Comparison of ENCODE assay signal across 26 cellular contexts in the genomic region with DNA sequence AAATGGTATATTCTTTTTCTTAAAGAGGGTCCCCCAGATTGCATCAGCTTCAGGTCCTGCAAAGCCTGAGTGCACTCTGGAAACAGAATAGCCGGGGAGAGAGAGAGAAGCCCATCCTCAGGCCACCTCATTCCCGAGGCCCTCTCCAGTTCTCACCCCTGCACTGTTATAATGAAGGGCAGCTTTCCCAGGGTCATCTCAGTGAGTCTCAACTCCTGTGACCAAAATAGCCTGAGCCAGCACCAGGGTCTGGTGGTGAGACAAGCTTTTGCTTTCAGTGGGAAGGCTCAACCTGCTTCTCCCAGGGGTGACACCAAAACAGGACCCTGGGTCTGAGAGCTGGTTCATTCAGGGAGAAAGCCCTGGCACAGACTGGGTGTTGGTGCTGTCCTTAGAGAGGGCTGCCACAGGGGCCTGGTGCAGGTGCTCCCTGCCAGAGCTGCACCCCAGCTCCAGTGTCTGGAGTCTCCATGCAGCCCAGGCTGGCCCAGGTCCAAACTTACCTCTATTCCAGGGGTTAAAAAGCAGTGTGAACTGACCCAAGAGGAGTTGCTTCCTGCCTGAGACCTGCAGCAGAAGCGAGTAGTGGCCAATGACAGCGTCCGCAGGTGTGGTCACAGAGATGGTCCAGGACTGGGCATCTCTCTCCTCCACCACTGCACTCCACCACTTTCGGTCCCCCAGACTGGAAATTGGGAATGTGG. TPM values are rescaled to one million over a fixed set of nuclear protein-coding genes. Genes with fewer than 3 reads are reported as not detected.
DNase-seq lines count a peak whose midpoint lies in the region; ATAC-seq, FAIRE-seq and TF ChIP-seq lines count a peak whose summit lies in the region.
"Had no signal": no experiment of that assay in that cellular context is flagged by ENCODE, and none has a peak within 500 bp of the region (broad histone marks: within the 10 kb centered on the region; RNA-seq: fewer than 3 reads in every experiment).

No MANE protein-coding gene starts in this region.

- no CpG with 5 or more reads among the region's 6 CpGs for WGBS in IMR-90 (ENCODE audit: extremely low coverage in 2 of 2, insufficient read length in 1 of 2), 2 experiments
- WGBS in H1 (ENCODE audit: extremely low coverage in 1 of 2, insufficient coverage in 1 of 2, insufficient read length in 1 of 2, insufficient replicate concordance in 2 of 2, low coverage in 1 of 2, low lambda C conversion rate in 2 of 2, missing lambda C conversion rate in 1 of 2), 2 experiments = 85% methylated on average over 6 of the region's 6 CpGs; no CpG with 5 or more reads in 1 of the 2 experiments
- no CpG with 5 or more reads among the region's 6 CpGs for WGBS in neuronal stem cell (ENCODE audit: extremely low coverage in 2 of 2, insufficient read length in 2 of 2, insufficient replicate concordance in 1 of 2), 2 donors

- H3K4me2 ChIP-seq in IMR-90 (ENCODE audit: low read depth, low read length) = no peak overlapping the region
- H3K4me2 ChIP-seq in H1 (ENCODE audit: insufficient read depth in 1 of 2, low read depth in 2 of 2, low read length in 2 of 2) = no peak overlapping the region
- H3K4me2 ChIP-seq in neuronal stem cell (ENCODE audit: insufficient read depth, low read length, poor library complexity, severe bottlenecking) = no peak overlapping the region

- H3K79me2 ChIP-seq in H1 (ENCODE audit: control insufficient read depth in 1 of 2, insufficient read depth in 2 of 2, low read length in 2 of 2) = no peaks in the 10 kb centered on the region

- H3K18ac ChIP-seq in IMR-90 (ENCODE audit: low read depth, low read length) = no peak overlapping the region
- H3K18ac ChIP-seq in H1 (ENCODE audit: extremely low read depth, low read length) = no peak overlapping the region
- peak overlapping the region; percentile 7 for H3K18ac ChIP-seq in neuronal stem cell (ENCODE audit: low read length)

- H3K23ac ChIP-seq in IMR-90 (ENCODE audit: low read depth, low read length) (no peak overlapping the region), H1 (ENCODE audit: insufficient read length) (no peak overlapping the region), neuronal stem cell (ENCODE audit: low read depth, low read length, poor library complexity) (no peak overlapping the region)

- no peak overlapping the region for H4K8ac ChIP-seq in IMR-90 (ENCODE audit: low read depth in 2 of 2, low read length in 2 of 2)
- H4K8ac ChIP-seq in H1 (ENCODE audit: extremely low read depth, insufficient read depth, low read length) = no peak overlapping the region; the same call in 1 of the 2 replicates
- no peak overlapping the region for H4K8ac ChIP-seq in neuronal stem cell (ENCODE audit: low read depth, low read length)

- H2BK15ac ChIP-seq in IMR-90 (ENCODE audit: low read depth, low read length) = no peak overlapping the region
- H2BK15ac ChIP-seq in H1 (ENCODE audit: low read length) = 0 out of 2 replicates have a peak overlapping the region, but pooled peaks have one; percentile 72
- no peak overlapping the region for H2BK15ac ChIP-seq in neuronal stem cell (ENCODE audit: low read length)

- H3K27me3 ChIP-seq in IMR-90 (ENCODE audit: control insufficient read depth, insufficient read depth, low read length) (peaks cover 51% of the 10 kb centered on the region), H1 (replicated peaks in 1 of 4; ENCODE audit: control insufficient read depth in 3 of 4, extremely low read depth in 1 of 4, insufficient read depth in 3 of 4, low read length in 3 of 4) (peaks cover 0 to 2% (median 0%) of the 10 kb centered on the region in 4 experiments; a peak in 2 of 7 replicates), neuronal stem cell (ENCODE audit: control insufficient read depth in 3 of 3, insufficient read depth in 3 of 3, low read depth in 1 of 3, low read length in 3 of 3) (peaks cover 0 to 23% (median 0%) of the 10 kb centered on the region in 3 experiments), tibial artery (peaks cover 0 to 23% of the 10 kb centered on the region in 2 donors)

- DNase-seq in IMR-90 (no peak), H1 (ENCODE audit: low read depth in 1 of 2, low spot score in 2 of 2) (no peak), left ventricle myocardium superior (no peak), neuronal stem cell (ENCODE audit: low spot score) (no peak), posterior vena cava (ENCODE audit: low spot score) (no peak), tibial artery (no peak), NCI-H2029 treated with DMSO at 0.1 percent for 48 hours (lab: John Stamatoyannopoulos, UW) (no peak)
- DNase-seq: C1 segment of cervical spinal cord; CD8-positive, alpha-beta T cell; DMS79; EL; GDM1; GM23248; HCEC 1CT; NCI-H1105; NCI-H1436 treated with DMSO at 0.1 percent for 48 hours; NCI-H2029; NCI-H446 treated with DMSO at 0.1 percent for 48 hours; NCI-H526; NCI-H82; RPMI8226; SIG-M5 had no signal

- intact Hi-C loops in IMR-90 (cut with micrococcal nuclease) = no loop called here
- intact Hi-C loops in left ventricle myocardium superior (cut with micrococcal nuclease) = no loop called here
- intact Hi-C loops in posterior vena cava (cut with DNase I) = loop anchor here in 1 of 2 donors (5.0 kb wide), 1 partner anchor 593 kb away; no protein-coding TSS in a partner anchor
- intact Hi-C loops in tibial artery (cut with DNase I; ENCODE audit: low total_unique reads) = no loop called here

- H3K56ac ChIP-seq in IMR-90 (ENCODE audit: extremely low read depth, insufficient read depth, low read length) (no peak overlapping the region), H1 (replicated peaks; ENCODE audit: insufficient read length, low read depth, low read length) (no peak overlapping the region)

- H3K4me1 ChIP-seq in IMR-90 (ENCODE audit: control insufficient read depth, insufficient read depth, low read length) (no peaks in the 10 kb centered on the region), H1 (replicated peaks in 1 of 4; ENCODE audit: control insufficient read depth in 3 of 4, insufficient read depth in 4 of 4, low read length in 3 of 4) (peaks cover 0 to 3% (median 1%) of the 10 kb centered on the region in 4 experiments; a peak in 3 of 7 replicates), neuronal stem cell (ENCODE audit: control insufficient read depth in 2 of 2, insufficient read depth in 1 of 2, low read depth in 1 of 2, low read length in 2 of 2) (peaks cover 3% of the 10 kb centered on the region in 2 donors), tibial artery (no peaks in the 10 kb centered on the region)
- H3K4me1 ChIP-seq: Caco-2 had no signal

- no peak for TF ChIP-seq EP300 in H1 (IDR thresholded peaks at IDR 0.05; ENCODE audit: borderline replicate concordance in 1 of 2, low read depth in 2 of 2, low read length in 2 of 2)

- H3K9me1 ChIP-seq in IMR-90 (ENCODE audit: insufficient read depth, low read length) = no peaks in the 10 kb centered on the region

- H4K5ac ChIP-seq in IMR-90 (ENCODE audit: low read depth, low read length) = no peak overlapping the region
- no peak overlapping the region for H4K5ac ChIP-seq in H1 (ENCODE audit: insufficient read length, low read depth, low read length)

- BruUV-seq in IMR-90 (replicated peaks; lab: Mats Ljungman, UMichigan) = no TSS peak

- no peaks in the 10 kb centered on the region for H3K23me2 ChIP-seq in H1 (ENCODE audit: low read depth, low read length)

- TF ChIP-seq CTCF in IMR-90 (conservative IDR thresholded peaks at IDR 0.05; ENCODE audit: low read depth, low read length) (no peak), H1 (IDR thresholded peaks at IDR 0.05; ENCODE audit: control extremely low read depth in 1 of 3, insufficient read depth in 1 of 3, low read depth in 1 of 3, low read length in 3 of 3) (no peak), tibial artery (IDR thresholded peaks at IDR 0.05) (no peak)

- no peak overlapping the region for H2AK5ac ChIP-seq in IMR-90 (ENCODE audit: low read depth, low read length)
- no peak overlapping the region for H2AK5ac ChIP-seq in H1 (ENCODE audit: low read depth, low read length)
- H2AK5ac ChIP-seq in neuronal stem cell (ENCODE audit: low read depth, low read length) = no peak overlapping the region

- peak overlapping the region; percentile 29 for H2AFZ ChIP-seq in IMR-90 (replicated peaks; ENCODE audit: low read length, poor library complexity)
- H2AFZ ChIP-seq in H1 (ENCODE audit: low read length) = peak overlapping the region; percentile 48; the same call in 1 of the 2 replicates
- peak overlapping the region; percentile 1 for H2AFZ ChIP-seq in neuronal stem cell (ENCODE audit: low read length)
- H2AFZ ChIP-seq: GM23248 had no signal

- H3K14ac ChIP-seq in IMR-90 (replicated peaks; ENCODE audit: low read depth, low read length) = no peak overlapping the region
- no peak overlapping the region for H3K14ac ChIP-seq in H1 (ENCODE audit: insufficient read length)
- H3K14ac ChIP-seq in neuronal stem cell (ENCODE audit: low read length) = peak overlapping the region; percentile 32

- H2BK120ac ChIP-seq in IMR-90 (ENCODE audit: low read depth, low read length) (no peak overlapping the region), H1 (replicated peaks; ENCODE audit: low read depth, low read length) (no peak overlapping the region), neuronal stem cell (ENCODE audit: low read depth, low read length) (no peak overlapping the region)

- H3K27ac ChIP-seq in IMR-90 (ENCODE audit: insufficient read depth, low read length) (no peak overlapping the region), H1 (ENCODE audit: low read depth, low read length) (no peak overlapping the region), neuronal stem cell (replicated peaks; ENCODE audit: low read length) (no peak overlapping the region), tibial artery (no peak overlapping the region)
- H3K27ac ChIP-seq: GM23248, SK-N-MC had no signal

- no peak for TF ChIP-seq POLR2A in IMR-90 (IDR thresholded peaks at IDR 0.05; ENCODE audit: low read depth, low read length)
- no peak for TF ChIP-seq POLR2A in H1 (IDR thresholded peaks at IDR 0.05; ENCODE audit: control extremely low read depth in 1 of 2, low read depth in 2 of 2, low read length in 2 of 2)

- CTCF ChIA-PET in IMR-90 (lab: Yijun Ruan, JAX) (interaction anchor here (0.7 to 0.9 kb wide), 2 partner anchors 10 to 11 kb away, joined by 3 read pairs; no protein-coding TSS in a partner anchor), H1 (lab: Charles Lee; ENCODE audit: partially characterized antibody) (interaction anchor here (1.1 to 9.6 kb wide), 7 partner anchors 9 to 79 kb away, joined by 3 to 109 read pairs (median 14); no protein-coding TSS in a partner anchor)

- POLR2A ChIA-PET in IMR-90 (lab: Charles Lee; ENCODE audit: unreplicated experiment) (no interaction called here), H1 (lab: Charles Lee; ENCODE audit: partially characterized antibody) (interaction anchor here (0.9 kb wide), 1 partner anchor 18 kb away, joined by 4 read pairs; no protein-coding TSS in a partner anchor)

- in situ Hi-C loops in IMR-90 (cut with MboI; ENCODE audit: low sequenced_read_pairs) = no loop called here

- no peak overlapping the region for H2BK20ac ChIP-seq in IMR-90 (ENCODE audit: low read depth, low read length)
- H2BK20ac ChIP-seq in H1 (ENCODE audit: low read length) = no peak overlapping the region

- H2BK5ac ChIP-seq in IMR-90 (ENCODE audit: low read depth, low read length, poor library complexity, severe bottlenecking) (no peak overlapping the region), H1 (ENCODE audit: low read depth, low read length) (no peak overlapping the region), neuronal stem cell (ENCODE audit: low read length) (no peak overlapping the region)

- H3K4me3 ChIP-seq in IMR-90 (ENCODE audit: insufficient read depth, low read depth, low read length) (no peak overlapping the region), H1 (ENCODE audit: extremely low read depth in 1 of 4, insufficient read depth in 2 of 4, low read depth in 3 of 4, low read length in 4 of 4) (no peak overlapping the region), neuronal stem cell (ENCODE audit: low read length in 2 of 2) (no peak overlapping the region), tibial artery (no peak overlapping the region)
- H3K4me3 ChIP-seq: GM12878, GM23248, SK-N-MC had no signal

- FAIRE-seq in H1 (lab: Jason Lieb, UNC) = no peak
- FAIRE-seq: GM12878 had no signal

- H3K9ac ChIP-seq in IMR-90 (ENCODE audit: low read depth, low read length) (no peak overlapping the region), H1 (replicated peaks in 1 of 4; ENCODE audit: extremely low read depth in 1 of 4, low read depth in 3 of 4, low read length in 3 of 4) (no peak overlapping the region), neuronal stem cell (ENCODE audit: low read depth, low read length, poor library complexity) (no peak overlapping the region)
- H3K9ac ChIP-seq: GM23248 had no signal

- H4K20me1 ChIP-seq in IMR-90 (ENCODE audit: insufficient read depth, low read length) (no peaks in the 10 kb centered on the region), H1 (replicated peaks in 1 of 2; ENCODE audit: control insufficient read depth in 1 of 2, insufficient read depth in 2 of 2, low read length in 2 of 2) (no peaks in the 10 kb centered on the region)

- no peak overlapping the region for H3K4ac ChIP-seq in IMR-90 (ENCODE audit: low read depth, low read length)
- H3K4ac ChIP-seq in H1 (replicated peaks; ENCODE audit: insufficient read length, low read depth, low read length) = no peak overlapping the region
- no peak overlapping the region for H3K4ac ChIP-seq in neuronal stem cell (ENCODE audit: low read length)

- H3K79me1 ChIP-seq in IMR-90 (ENCODE audit: low read depth in 1 of 2, low read length in 2 of 2) (no peaks in the 10 kb centered on the region), H1 (ENCODE audit: low read depth, low read length) (no peaks in the 10 kb centered on the region; the same call in 1 of the 2 replicates), neuronal stem cell (ENCODE audit: low read depth, low read length) (no peaks in the 10 kb centered on the region)

- H2AK9ac ChIP-seq in IMR-90 (replicated peaks; ENCODE audit: low read depth, low read length, poor library complexity) = no peak overlapping the region

- dilution Hi-C loops in IMR-90 (cut with HindIII; ENCODE audit: low sequenced_read_pairs, unreplicated experiment) = no loop called here

- no peaks in the 10 kb centered on the region for H3K9me3 ChIP-seq in IMR-90 (ENCODE audit: control insufficient read depth, insufficient read depth, low read length)
- H3K9me3 ChIP-seq in H1 (ENCODE audit: insufficient read depth in 2 of 2, low read depth in 1 of 2, low read length in 1 of 2) = no peaks in the 10 kb centered on the region
- H3K9me3 ChIP-seq in neuronal stem cell (replicated peaks in 1 of 2; ENCODE audit: control insufficient read depth in 2 of 2, insufficient read depth in 1 of 2, low read depth in 1 of 2, low read length in 2 of 2) = no peaks in the 10 kb centered on the region
- H3K9me3 ChIP-seq in tibial artery = no peaks in the 10 kb centered on the region
- H3K9me3 ChIP-seq: Caco-2 had no signal

- H2BK12ac ChIP-seq in H1 (ENCODE audit: low read depth, low read length) (no peak overlapping the region), neuronal stem cell (ENCODE audit: low read length) (no peak overlapping the region)

- ATAC-seq in IMR-90 (ENCODE audit: low read depth) (no peak), left ventricle myocardium superior (peak; percentile 82)
- ATAC-seq: CD8-positive, alpha-beta T cell; GM12878 had no signal

- H4K91ac ChIP-seq in IMR-90 (ENCODE audit: insufficient read depth, low read depth, low read length) = no peak overlapping the region
- no peak overlapping the region for H4K91ac ChIP-seq in H1 (replicated peaks; ENCODE audit: insufficient read length, low read length)
- H4K91ac ChIP-seq in neuronal stem cell (ENCODE audit: low read depth, low read length, poor library complexity) = no peak overlapping the region

- TF ChIP-seq RAD21 in IMR-90 (IDR thresholded peaks at IDR 0.05; ENCODE audit: low read length) = no peak
- TF ChIP-seq RAD21 in H1 (IDR thresholded peaks at IDR 0.05 in 1 of 2, conservative IDR thresholded peaks at IDR 0.05 in 1 of 2; ENCODE audit: low read depth in 2 of 2, low read length in 2 of 2) = no peak

- no peaks in the 10 kb centered on the region for H3K36me3 ChIP-seq in IMR-90 (ENCODE audit: control insufficient read depth, insufficient read depth, low read length)
- no peaks in the 10 kb centered on the region for H3K36me3 ChIP-seq in H1 (ENCODE audit: control insufficient read depth in 2 of 4, insufficient read depth in 4 of 4, low read length in 3 of 4)
- H3K36me3 ChIP-seq in neuronal stem cell (replicated peaks in 1 of 2; ENCODE audit: control insufficient read depth in 2 of 2, insufficient read depth in 2 of 2, low read length in 2 of 2) = no peaks in the 10 kb centered on the region
- H3K36me3 ChIP-seq in tibial artery = no peaks in the 10 kb centered on the region

RNA-seq across cellular contexts. Expression of gene EPB42, which starts 6.1 kb away (rescaled TPM):
- total RNA-seq in IMR-90 (2012; rRNA removed) = not detected in 2 replicates
- not detected in 2 replicates for polyA plus RNA-seq in IMR-90 (2012; rRNA removed)
- not detected in 2 replicates for polyA plus RNA-seq in IMR-90 (2012; cell fraction: cytosol; rRNA removed)
- not detected in 2 replicates for polyA plus RNA-seq in IMR-90 (2012; cell fraction: nucleus; rRNA removed; ENCODE audit: low replicate concordance)
- not detected in 2 replicates for total RNA-seq in H1 (2021; fragmentation: NEBNext Ultra II Directional; extraction: Animal tissue kit (Norgen Biotek cat#: 25700))
- not detected in 2 replicates for polyA plus RNA-seq in H1 (2011; rRNA removed)
- polyA plus RNA-seq in H1 (2011; cell fraction: cytosol; rRNA removed) = not detected
- polyA plus RNA-seq in H1 (2011; cell fraction: nucleus; rRNA removed) = not detected
- polyA plus RNA-seq in H1 (2012, experiment 1 of 2) = not detected in 4 replicates
- not detected for polyA plus RNA-seq in H1 (2012, experiment 2 of 2)
- polyA plus RNA-seq in H1 (2013, experiment 1 of 2) = not detected
- not detected for polyA plus RNA-seq in H1 (2013, experiment 2 of 2)
- polyA minus RNA-seq in H1 (2011; rRNA and poly(A)+ RNA removed) = not detected in 2 replicates
- polyA minus RNA-seq in H1 (2011; cell fraction: cytosol; rRNA and poly(A)+ RNA removed) = not detected
- not detected for polyA minus RNA-seq in H1 (2011; cell fraction: nucleus; rRNA and poly(A)+ RNA removed)
- total RNA-seq in left ventricle myocardium superior = 0.15 TPM
- not detected for polyA plus RNA-seq in neuronal stem cell (2013, experiment 1 of 2)
- not detected for polyA plus RNA-seq in neuronal stem cell (2013, experiment 2 of 2)
- under 1 TPM; 0.43 to 0.65 TPM for total RNA-seq in posterior vena cava
- total RNA-seq: A673; Caco-2; CD8-positive, alpha-beta T cell; GM12878; GM23248 had no signal
- polyA plus RNA-seq: GM12878, GM23248 had no signal

RNA-seq across cellular contexts. Expression of gene CCNDBP1, which starts 29.5 kb away (rescaled TPM):
- total RNA-seq in IMR-90 (2012; rRNA removed) (33.9 and 40.3 TPM in 2 replicates), left ventricle myocardium superior (56.6 TPM), posterior vena cava (10 to 100 TPM; 49.6 to 52.6 TPM)
- polyA plus RNA-seq in IMR-90 (2012; rRNA removed) (33.4 and 34.9 TPM in 2 replicates), H1 (2011; rRNA removed) (29.0 and 41.7 TPM in 2 replicates)
- 15.8 and 18.6 TPM in 2 replicates for polyA plus RNA-seq in IMR-90 (2012; cell fraction: cytosol; rRNA removed)
- polyA plus RNA-seq in IMR-90 (2012; cell fraction: nucleus; rRNA removed; ENCODE audit: low replicate concordance) = 16.6 and 32.5 TPM in 2 replicates
- total RNA-seq in H1 (2021; fragmentation: NEBNext Ultra II Directional; extraction: Animal tissue kit (Norgen Biotek cat#: 25700)) = 23.4 TPM in 2 replicates
- 32.9 TPM for polyA plus RNA-seq in H1 (2011; cell fraction: cytosol; rRNA removed)
- polyA plus RNA-seq in H1 (2011; cell fraction: nucleus; rRNA removed) = 25.2 TPM
- 21.2 to 27.9 TPM (median 24.2 TPM) in 4 replicates for polyA plus RNA-seq in H1 (2012, experiment 1 of 2)
- polyA plus RNA-seq in H1 (2012, experiment 2 of 2) = 13.1 TPM
- polyA plus RNA-seq in H1 (2013, experiment 1 of 2) = 16.5 TPM
- polyA plus RNA-seq in H1 (2013, experiment 2 of 2) = 16.7 TPM
- 17.5 and 24.0 TPM in 2 replicates for polyA minus RNA-seq in H1 (2011; rRNA and poly(A)+ RNA removed)
- 14.9 TPM for polyA minus RNA-seq in H1 (2011; cell fraction: cytosol; rRNA and poly(A)+ RNA removed)
- polyA minus RNA-seq in H1 (2011; cell fraction: nucleus; rRNA and poly(A)+ RNA removed) = 13.2 TPM
- 36.6 TPM for polyA plus RNA-seq in neuronal stem cell (2013, experiment 1 of 2)
- 34.7 TPM for polyA plus RNA-seq in neuronal stem cell (2013, experiment 2 of 2)

RNA-seq across cellular contexts. Expression of gene TGM5, which starts 52.0 kb away (rescaled TPM):
- total RNA-seq in IMR-90 (2012; rRNA removed) (not detected in 2 replicates), left ventricle myocardium superior (not detected), posterior vena cava (1 to 10 TPM in 1 of 2 donors, under 1 TPM in 1; 0.56 to 1.0 TPM)
- polyA plus RNA-seq in IMR-90 (2012; rRNA removed) (not detected in 2 replicates), H1 (2011; rRNA removed) (not detected in 2 replicates)
- polyA plus RNA-seq in IMR-90 (2012; cell fraction: cytosol; rRNA removed) = not detected in 2 replicates
- not detected in 2 replicates for polyA plus RNA-seq in IMR-90 (2012; cell fraction: nucleus; rRNA removed; ENCODE audit: low replicate concordance)
- total RNA-seq in H1 (2021; fragmentation: NEBNext Ultra II Directional; extraction: Animal tissue kit (Norgen Biotek cat#: 25700)) = not detected in 2 replicates
- not detected for polyA plus RNA-seq in H1 (2011; cell fraction: cytosol; rRNA removed)
- polyA plus RNA-seq in H1 (2011; cell fraction: nucleus; rRNA removed) = not detected
- polyA plus RNA-seq in H1 (2012, experiment 1 of 2) = not detected in 4 replicates
- polyA plus RNA-seq in H1 (2012, experiment 2 of 2) = not detected
- not detected for polyA plus RNA-seq in H1 (2013, experiment 1 of 2)
- polyA plus RNA-seq in H1 (2013, experiment 2 of 2) = not detected
- polyA minus RNA-seq in H1 (2011; rRNA and poly(A)+ RNA removed) = not detected in 2 replicates
- not detected for polyA minus RNA-seq in H1 (2011; cell fraction: cytosol; rRNA and poly(A)+ RNA removed)
- polyA minus RNA-seq in H1 (2011; cell fraction: nucleus; rRNA and poly(A)+ RNA removed) = not detected
- polyA plus RNA-seq in neuronal stem cell (2013, experiment 1 of 2) = not detected
- polyA plus RNA-seq in neuronal stem cell (2013, experiment 2 of 2) = not detected
- total RNA-seq: A673; Caco-2; CD8-positive, alpha-beta T cell; GM23248 had no signal
- polyA plus RNA-seq: GM23248 had no signal
